Comparison of ENCODE assay signal across 8 cellular contexts in the genomic region with DNA sequence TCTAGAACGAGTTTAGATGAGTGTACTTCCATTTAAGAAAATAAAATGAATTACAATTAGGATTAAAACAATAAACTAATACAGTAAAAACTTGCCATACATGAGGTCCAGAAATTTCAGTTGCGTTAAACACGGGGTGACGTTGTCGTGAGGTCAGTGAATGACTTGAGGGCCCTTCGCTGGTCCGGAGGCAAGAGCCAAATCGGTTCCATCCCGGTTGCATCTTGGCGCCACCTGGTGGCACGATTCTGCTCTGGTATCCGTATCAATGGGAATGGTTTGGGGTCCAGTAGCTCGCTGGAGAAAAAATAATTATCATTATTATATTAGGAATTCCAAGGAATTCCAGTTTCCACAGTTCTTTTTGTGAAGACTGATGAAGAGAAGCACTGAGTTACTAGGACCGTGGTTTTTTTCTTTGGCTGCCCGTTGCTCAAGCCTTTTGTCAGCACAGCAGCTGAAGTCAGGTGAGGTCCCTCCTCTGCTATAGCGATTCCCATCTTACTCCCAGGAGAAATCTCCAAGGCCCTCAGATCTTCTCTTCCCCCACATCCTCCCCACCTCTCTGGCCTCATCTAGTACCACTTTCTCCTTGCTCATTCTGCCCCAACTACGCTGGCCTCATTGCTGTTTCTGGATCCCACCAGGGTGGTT.
DNase-seq lines count a peak whose midpoint lies in the region; ATAC-seq lines count a peak whose summit lies in the region.

No MANE protein-coding gene starts in this region.

- H2AFZ ChIP-seq in mesenchymal stem cell (ENCODE audit: low read depth, low read length): no peak overlapping the region

- H3K18ac ChIP-seq in mesenchymal stem cell (ENCODE audit: low read depth in 1 of 2, low read length in 2 of 2): no peak overlapping the region

- DNase-seq in ELF-1 (ENCODE audit: low read depth, low spot score) (peak; percentile 77), NCI-H510A (lab: John Stamatoyannopoulos, UW) (peak; percentile 23), ecto neural progenitor cell (ENCODE audit: low spot score) (peak; percentile 86), mesenchymal stem cell (peak; percentile 59)
- peak; percentile 57 to 61 for DNase-seq in activated CD4-positive, alpha-beta T cell treated with anti-CD3 and anti-CD28 coated beads, Interleukin-2, amount 50 U/mL, for 4 hours
- DNase-seq in stimulated activated CD8-positive, alpha-beta memory T cell treated with anti-CD3 and anti-CD28 coated beads, Interleukin-4, amount 100 ng/mL, for 4 hours (ENCODE audit: low read depth in 2 of 2, low spot score in 1 of 2): peak; percentile 19 to 48

- no peak overlapping the region for H3K14ac ChIP-seq in mesenchymal stem cell (ENCODE audit: low read length in 2 of 2)

- no peak overlapping the region for H4K8ac ChIP-seq in mesenchymal stem cell (ENCODE audit: low read length)

- H3K4me2 ChIP-seq in mesenchymal stem cell (ENCODE audit: low read length, poor library complexity, severe bottlenecking): no peak overlapping the region

- WGBS in mesenchymal stem cell: 27% methylated on average over 10 of the region's 17 CpGs

- H3K4ac ChIP-seq in mesenchymal stem cell (ENCODE audit: low read depth in 1 of 2, low read length in 2 of 2): no peak overlapping the region

- H2BK15ac ChIP-seq in mesenchymal stem cell (ENCODE audit: low read depth, poor library complexity, severe bottlenecking): no peak overlapping the region

- H3K36me3 ChIP-seq in mesenchymal stem cell (ENCODE audit: control insufficient read depth in 1 of 2, insufficient read depth in 2 of 2, low read depth in 1 of 2, low read length in 2 of 2): no peaks in the 10 kb centered on the region

- H3K27me3 ChIP-seq in mesenchymal stem cell (ENCODE audit: control insufficient read depth in 1 of 2, insufficient read depth in 1 of 2, low read length in 2 of 2): peaks cover 0 to 6% of the 10 kb centered on the region in 2 experiments

- no peaks in the 10 kb centered on the region for H3K79me1 ChIP-seq in mesenchymal stem cell (replicated peaks; ENCODE audit: low read length, poor library complexity, severe bottlenecking)

- H2BK120ac ChIP-seq in mesenchymal stem cell (ENCODE audit: low read depth, low read length): no peak overlapping the region

- H3K9me3 ChIP-seq in mesenchymal stem cell (ENCODE audit: control insufficient read depth, low read length): peaks cover under 1% of the 10 kb centered on the region

- no peak overlapping the region for H3K4me3 ChIP-seq in mesenchymal stem cell (ENCODE audit: insufficient read depth in 1 of 2, low read depth in 1 of 2, low read length in 2 of 2)

- H2BK5ac ChIP-seq in mesenchymal stem cell (ENCODE audit: low read depth, low read length, poor library complexity, severe bottlenecking): no peak overlapping the region

- H2BK12ac ChIP-seq in mesenchymal stem cell (ENCODE audit: low read length in 2 of 2): no peak overlapping the region

- H3K9ac ChIP-seq in mesenchymal stem cell (ENCODE audit: low read length): no peak overlapping the region

- H3K23ac ChIP-seq in mesenchymal stem cell (ENCODE audit: low read length in 2 of 2): no peak overlapping the region

- H3K27ac ChIP-seq in mesenchymal stem cell (ENCODE audit: low read length, poor library complexity, severe bottlenecking): no peak overlapping the region

- H4K91ac ChIP-seq in mesenchymal stem cell (ENCODE audit: low read length): no peak overlapping the region

- H3K4me1 ChIP-seq in mesenchymal stem cell (ENCODE audit: control insufficient read depth, insufficient read depth, low read depth, low read length): peaks cover 3% of the 10 kb centered on the region

- H2AK5ac ChIP-seq in mesenchymal stem cell (ENCODE audit: low read length, severe bottlenecking): no peak overlapping the region

- ATAC-seq in HG02798 (IDR thresholded peaks at IDR 0.05; ENCODE audit: poor library complexity, unreplicated experiment) (peak; percentile 69), GM18909 (IDR thresholded peaks at IDR 0.05; ENCODE audit: poor library complexity, unreplicated experiment) (no peak)

Comparison
In these comparisons a context has a peak if more than half of its experiments do, and no peak if none do; other contexts are left out.
1. DNase-seq: peak in every context shown above with its lines; median percentile 86 in ecto neural progenitor cell; 77 in ELF-1; 59 in activated CD4-positive, alpha-beta T cell treated with anti-CD3 and anti-CD28 coated beads, Interleukin-2, amount 50 U/mL, for 4 hours; 59 in mesenchymal stem cell; 34 in stimulated activated CD8-positive, alpha-beta memory T cell treated with anti-CD3 and anti-CD28 coated beads, Interleukin-4, amount 100 ng/mL, for 4 hours; 23 in NCI-H510A.